Comparison of ENCODE assay signal across 10 cellular contexts in the genomic region with DNA sequence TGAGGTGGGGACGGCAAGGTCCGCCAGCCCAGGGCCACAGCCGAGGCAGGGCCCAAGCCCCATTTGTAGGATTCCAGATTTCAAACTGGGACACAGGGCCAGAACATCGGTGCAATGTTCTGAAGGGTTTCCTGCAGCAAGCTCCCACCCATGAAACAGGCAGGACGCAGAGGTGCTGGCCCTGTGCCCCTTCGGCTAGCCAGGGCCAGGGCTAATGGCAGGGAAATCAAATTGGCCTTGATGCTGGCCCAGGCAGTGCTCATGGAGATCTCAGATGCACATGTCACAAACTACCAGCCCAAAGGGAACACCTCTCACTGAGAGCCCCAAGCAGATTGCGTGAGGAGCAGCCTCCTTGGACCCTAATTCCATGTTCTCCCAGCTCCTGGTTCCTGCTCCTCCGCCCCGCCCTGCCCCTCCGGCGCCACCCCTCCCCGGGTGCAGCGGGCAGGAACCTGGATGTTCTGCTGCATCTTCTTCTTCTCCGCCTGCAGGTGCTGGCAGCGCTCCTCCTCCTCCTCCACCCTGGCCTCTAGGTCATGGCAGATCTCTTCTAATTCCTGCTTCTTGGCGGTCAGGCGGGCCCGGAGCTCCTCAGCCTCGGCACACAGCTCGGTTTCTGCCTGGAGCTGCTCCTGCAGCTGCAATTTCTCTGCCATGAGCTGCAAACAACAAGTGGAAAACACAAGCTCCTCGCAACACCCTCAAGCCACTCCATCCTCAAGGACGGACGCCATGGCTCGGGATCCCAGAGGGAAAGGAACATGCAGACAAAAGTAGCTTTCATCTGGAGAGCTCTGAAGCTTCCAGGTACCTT. TPM values are rescaled to one million over a fixed set of nuclear protein-coding genes. Genes with fewer than 3 reads are reported as not detected.
DNase-seq lines count a peak whose midpoint lies in the region; ATAC-seq and TF ChIP-seq lines count a peak whose summit lies in the region.
"Had no signal": no experiment of that assay in that cellular context is flagged by ENCODE, and none has a peak within 500 bp of the region (broad histone marks: within the 10 kb centered on the region; RNA-seq: fewer than 3 reads in every experiment).

No MANE protein-coding gene starts in this region.

- H3K9me3 ChIP-seq in RWPE2 (ENCODE audit: severe bottlenecking), result no peaks in the 10 kb centered on the region
- no peaks in the 10 kb centered on the region for H3K9me3 ChIP-seq in esophagus muscularis mucosa
- H3K9me3 ChIP-seq in tibial artery, result no peaks in the 10 kb centered on the region
- H3K9me3 ChIP-seq: left lung had no signal

- no peak for DNase-seq in activated CD8-positive, alpha-beta T cell treated with anti-CD3 and anti-CD28 coated beads for 36 hours
- DNase-seq in activated CD8-positive, alpha-beta T cell treated with anti-CD3 and anti-CD28 coated beads, Interleukin-2, amount 10 ng/mL, durations not matched to agents 7 days and 5 days, result no peak
- DNase-seq in RWPE2 (ENCODE audit: low spot score) (no peak), esophagus muscularis mucosa (ENCODE audit: extremely low spot score) (no peak), tibial artery (no peak), DMS79 (lab: John Stamatoyannopoulos, UW) (no peak)
- DNase-seq in NK-92 treated with Interleukin-12 subunit alpha and Interleukin-12 subunit beta, amount 100 ng/mL, for 24 hours (lab: John Stamatoyannopoulos, UW), result no peak

- no peaks in the 10 kb centered on the region for H3K27me3 ChIP-seq in RWPE2 (ENCODE audit: insufficient read depth, poor library complexity, severe bottlenecking)
- H3K27me3 ChIP-seq in esophagus muscularis mucosa, result no peaks in the 10 kb centered on the region
- no peaks in the 10 kb centered on the region for H3K27me3 ChIP-seq in tibial artery
- H3K27me3 ChIP-seq: left lung had no signal

- TF ChIP-seq POLR2A in esophagus muscularis mucosa (IDR thresholded peaks at IDR 0.05; ENCODE audit: low read depth), result no peak

- H3K9me3 Mint-ChIP-seq in activated CD8-positive, alpha-beta T cell treated with anti-CD3 and anti-CD28 coated beads for 36 hours, result no peaks in the 10 kb centered on the region
- H3K9me3 Mint-ChIP-seq in activated CD8-positive, alpha-beta T cell treated with anti-CD3 and anti-CD28 coated beads, Interleukin-2, amount 10 ng/mL, durations not matched to agents 7 days and 5 days (ENCODE audit: insufficient read depth), result no peaks in the 10 kb centered on the region
- H3K9me3 Mint-ChIP-seq: natural killer cell treated with Interleukin-12 subunit alpha and Interleukin-12 subunit beta and Interleukin-15 and Interleukin-18, amount 100 ng/mL, for 72 hours had no signal

- H3K4me1 ChIP-seq in RWPE2 (ENCODE audit: insufficient read depth, poor library complexity, severe bottlenecking), result peaks cover 5% of the 10 kb centered on the region
- H3K4me1 ChIP-seq in esophagus muscularis mucosa, result peaks cover 0 to 52% (median 49%) of the 10 kb centered on the region in 4 donors
- peaks cover 0 to 7% (median 0%) of the 10 kb centered on the region in 4 donors for H3K4me1 ChIP-seq in tibial artery

- no peaks in the 10 kb centered on the region for H3K27me3 Mint-ChIP-seq in activated CD8-positive, alpha-beta T cell treated with anti-CD3 and anti-CD28 coated beads for 36 hours
- no peaks in the 10 kb centered on the region for H3K27me3 Mint-ChIP-seq in activated CD8-positive, alpha-beta T cell treated with anti-CD3 and anti-CD28 coated beads, Interleukin-2, amount 10 ng/mL, durations not matched to agents 7 days and 5 days (ENCODE audit: low read depth)
- H3K27me3 Mint-ChIP-seq: natural killer cell treated with Interleukin-12 subunit alpha and Interleukin-12 subunit beta and Interleukin-15 and Interleukin-18, amount 100 ng/mL, for 72 hours had no signal

- H3K27ac ChIP-seq in RWPE2 (ENCODE audit: poor library complexity, severe bottlenecking) (peak overlapping the region; percentile 53), esophagus muscularis mucosa (replicated peaks in 1 of 4) (peak overlapping the region; percentile 78 to 89 (median 84)), tibial artery (peak overlapping the region; percentile 12 to 45)

- POLR2A ChIA-PET in activated CD8-positive, alpha-beta T cell treated with anti-CD3 and anti-CD28 coated beads for 36 hours (lab: Charles Lee), result interaction anchor here (0.7 to 2.8 kb wide), 12 partner anchors 11 to 228 kb away, joined by 3 to 12 read pairs (median 4); partner anchors contain the start of genes EIF3D and TXN2
- POLR2A ChIA-PET in activated CD8-positive, alpha-beta T cell treated with anti-CD3 and anti-CD28 coated beads, Interleukin-2, amount 10 ng/mL, durations not matched to agents 7 days and 5 days (lab: Charles Lee), result no interaction called here

- ATAC-seq in activated CD8-positive, alpha-beta T cell treated with anti-CD3 and anti-CD28 coated beads for 36 hours, result no peak
- no peak for ATAC-seq in activated CD8-positive, alpha-beta T cell treated with anti-CD3 and anti-CD28 coated beads, Interleukin-2, amount 10 ng/mL, durations not matched to agents 7 days and 5 days
- ATAC-seq in RWPE2 (ENCODE audit: low read depth), result no peak
- no peak for ATAC-seq in GM21423 (IDR thresholded peaks at IDR 0.05; ENCODE audit: unreplicated experiment)

- 80% methylated on average over 24 of the region's 24 CpGs for WGBS in esophagus muscularis mucosa

- H3K4me3 Mint-ChIP-seq in activated CD8-positive, alpha-beta T cell treated with anti-CD3 and anti-CD28 coated beads for 36 hours, result no peak overlapping the region
- H3K4me3 Mint-ChIP-seq in activated CD8-positive, alpha-beta T cell treated with anti-CD3 and anti-CD28 coated beads, Interleukin-2, amount 10 ng/mL, durations not matched to agents 7 days and 5 days, result no peak overlapping the region
- H3K4me3 Mint-ChIP-seq: natural killer cell treated with Interleukin-12 subunit alpha and Interleukin-12 subunit beta and Interleukin-15 and Interleukin-18, amount 100 ng/mL, for 72 hours had no signal

- H3K4me1 Mint-ChIP-seq in activated CD8-positive, alpha-beta T cell treated with anti-CD3 and anti-CD28 coated beads for 36 hours (ENCODE audit: low read depth), result peaks cover 6% of the 10 kb centered on the region
- peaks cover 16% of the 10 kb centered on the region for H3K4me1 Mint-ChIP-seq in activated CD8-positive, alpha-beta T cell treated with anti-CD3 and anti-CD28 coated beads, Interleukin-2, amount 10 ng/mL, durations not matched to agents 7 days and 5 days (ENCODE audit: low read depth)

- H3K36me3 Mint-ChIP-seq in activated CD8-positive, alpha-beta T cell treated with anti-CD3 and anti-CD28 coated beads for 36 hours (ENCODE audit: low read depth), result peaks cover 75% of the 10 kb centered on the region
- peaks cover 82% of the 10 kb centered on the region for H3K36me3 Mint-ChIP-seq in activated CD8-positive, alpha-beta T cell treated with anti-CD3 and anti-CD28 coated beads, Interleukin-2, amount 10 ng/mL, durations not matched to agents 7 days and 5 days (ENCODE audit: low read depth)

- intact Hi-C loops in activated CD8-positive, alpha-beta T cell treated with anti-CD3 and anti-CD28 coated beads for 36 hours (cut with micrococcal nuclease), result loop anchor here (1.0 kb wide), 1 partner anchor 170 kb away; no protein-coding TSS in a partner anchor
- intact Hi-C loops in esophagus muscularis mucosa (cut with DNase I), result loop anchor here (2.0 kb wide), 1 partner anchor 170 kb away; no protein-coding TSS in a partner anchor
- intact Hi-C loops in tibial artery (cut with DNase I; ENCODE audit: low total_unique reads), result loop anchor here (5.0 kb wide), 1 partner anchor 172 kb away; no protein-coding TSS in a partner anchor

- CTCF ChIA-PET in activated CD8-positive, alpha-beta T cell treated with anti-CD3 and anti-CD28 coated beads for 36 hours (lab: Charles Lee), result interaction anchor here (0.7 to 10.8 kb wide), 46 partner anchors 8 to 235 kb away, joined by 3 to 152 read pairs (median 5); partner anchors contain the start of gene APOL2
- CTCF ChIA-PET in activated CD8-positive, alpha-beta T cell treated with anti-CD3 and anti-CD28 coated beads, Interleukin-2, amount 10 ng/mL, durations not matched to agents 7 days and 5 days (lab: Charles Lee), result interaction anchor here (0.5 to 4.0 kb wide), 42 partner anchors 8 to 222 kb away, joined by 3 to 60 read pairs (median 6); partner anchors contain the start of genes APOL2 and TXN2

- H3K27ac Mint-ChIP-seq in activated CD8-positive, alpha-beta T cell treated with anti-CD3 and anti-CD28 coated beads for 36 hours, result peak overlapping the region; percentile 54
- H3K27ac Mint-ChIP-seq in activated CD8-positive, alpha-beta T cell treated with anti-CD3 and anti-CD28 coated beads, Interleukin-2, amount 10 ng/mL, durations not matched to agents 7 days and 5 days, result no peak overlapping the region

- H3K36me3 ChIP-seq in RWPE2 (ENCODE audit: low read depth) (peaks cover 100% of the 10 kb centered on the region), esophagus muscularis mucosa (peaks cover 97 to 100% (median 99%) of the 10 kb centered on the region in 4 donors), tibial artery (peaks cover 100% of the 10 kb centered on the region in 3 donors)

- H3K4me3 ChIP-seq in RWPE2 (ENCODE audit: severe bottlenecking) (no peak overlapping the region), esophagus muscularis mucosa (no peak overlapping the region), tibial artery (no peak overlapping the region)
- H3K4me3 ChIP-seq: left lung had no signal

- TF ChIP-seq EP300 in esophagus muscularis mucosa (IDR thresholded peaks at IDR 0.05), result no peak

- TF ChIP-seq CTCF in activated CD8-positive, alpha-beta T cell treated with anti-CD3 and anti-CD28 coated beads for 36 hours (IDR thresholded peaks at IDR 0.05), result no peak
- TF ChIP-seq CTCF in RWPE2 (IDR thresholded peaks at IDR 0.05; ENCODE audit: poor library complexity, severe bottlenecking) (no peak), esophagus muscularis mucosa (IDR thresholded peaks at IDR 0.05) (no peak), tibial artery (IDR thresholded peaks at IDR 0.05) (no peak)

RNA-seq across cellular contexts. Expression of gene APOL1, which starts 47.7 kb away (rescaled TPM):
- total RNA-seq in activated CD8-positive, alpha-beta T cell treated with anti-CD3 and anti-CD28 coated beads for 36 hours, result 10 to 100 TPM; 13.8 to 17.1 TPM
- total RNA-seq in activated CD8-positive, alpha-beta T cell treated with anti-CD3 and anti-CD28 coated beads, Interleukin-2, amount 10 ng/mL, durations not matched to agents 7 days and 5 days, result 10 to 100 TPM; 37.4 to 38.2 TPM
- total RNA-seq in esophagus muscularis mucosa, result 10 to 100 TPM; 19.0 to 48.8 (median 28.0) TPM

Comparison
In these comparisons a context has a peak if more than half of its experiments do, and no peak if none do; other contexts are left out.
1. H3K27ac ChIP-seq: peak in every context shown above with its lines; median percentile 84 in esophagus muscularis mucosa; 53 in RWPE2; 28 in tibial artery.